In the genomic region with DNA sequence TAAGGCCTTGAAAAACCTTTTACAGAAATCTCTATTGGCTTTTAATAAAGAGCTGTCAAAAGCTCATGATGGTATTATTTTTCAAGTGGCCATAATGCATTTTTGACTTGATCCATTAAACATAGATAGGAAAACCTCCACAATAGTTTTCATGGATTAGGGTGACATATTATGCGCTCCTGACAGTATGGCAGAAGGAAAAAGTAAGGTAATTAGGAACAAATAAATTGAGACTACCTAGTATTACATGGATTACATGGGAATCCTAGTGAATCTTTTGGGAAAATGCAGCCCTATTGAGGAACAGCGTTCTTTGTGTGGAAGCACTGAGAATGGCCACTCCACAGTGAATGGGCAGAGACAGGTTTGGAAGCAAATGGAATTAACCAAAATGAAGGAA, we compare ENCODE assay signal across 22 cellular contexts.
"Had no signal": no experiment of that assay in that cellular context is flagged by ENCODE, and none has a peak within 500 bp of the region (broad histone marks: within the 10 kb centered on the region; RNA-seq: fewer than 3 reads in every experiment).

No MANE protein-coding gene starts in this region.

- H3K36me3 ChIP-seq: colonic mucosa, esophagus muscularis mucosa, gastroesophageal sphincter, heart right ventricle, left lung, lower lobe of right lung had no signal

- H3K9me3 ChIP-seq: colonic mucosa, esophagus muscularis mucosa, gastroesophageal sphincter, heart right ventricle, left lung, lower lobe of right lung, mucosa of descending colon had no signal

- H3K27me3 ChIP-seq: colonic mucosa, dorsolateral prefrontal cortex, esophagus muscularis mucosa, foreskin keratinocyte, gastroesophageal sphincter, left lung had no signal

- H3K4me3 Mint-ChIP-seq: mesothelial cell of epicardium had no signal

- H3K9me3 Mint-ChIP-seq: mesothelial cell of epicardium had no signal

- H3K27ac ChIP-seq: colonic mucosa, dorsolateral prefrontal cortex, esophagus muscularis mucosa, foreskin keratinocyte, gastroesophageal sphincter, heart right ventricle, left lung, lower lobe of right lung had no signal

- H3K27ac Mint-ChIP-seq: mesothelial cell of epicardium had no signal

- FAIRE-seq: endothelial cell of umbilical vein, keratinocyte had no signal

- H3K4me1 ChIP-seq: colonic mucosa, esophagus muscularis mucosa, gastroesophageal sphincter, heart right ventricle, lower lobe of right lung had no signal

- H3K36me3 Mint-ChIP-seq: mesothelial cell of epicardium had no signal

- H3K4me3 ChIP-seq: colonic mucosa, dorsolateral prefrontal cortex, esophagus muscularis mucosa, gastroesophageal sphincter, heart right ventricle, left lung, lower lobe of right lung, mucosa of descending colon had no signal

- DNase-seq: cerebellar nuclear complex; colonic mucosa; dermis blood vessel endothelial cell; dorsolateral prefrontal cortex; effector CD4-positive, alpha-beta T cell; effector memory CD4-positive, alpha-beta T cell; foreskin keratinocyte; glutamatergic neuron; head of caudate nucleus; heart right ventricle; hippocampal formation; left cardiac atrium; left lung; left ventricle myocardium superior; lower lobe of right lung; mesenchymal stem cell; mucosa of descending colon had no signal
